In genomic region chr17:75346906-75347305, GRCh38 we compare ENCODE assay signal across 1 cellular context.
TF ChIP-seq lines count a peak whose summit lies in the region.

No MANE protein-coding gene starts in this region.

TF ChIP-seq in H1, 55 proteins besides CTCF, POLR2A, EP300 and RAD21:
- TF ChIP-seq SIN3A (conservative IDR thresholded peaks at IDR 0.05 in 1 of 2, IDR thresholded peaks at IDR 0.05 in 1 of 2; ENCODE audit: low read depth in 1 of 2, low read length in 2 of 2) (peak in 1 of 2 experiments; percentile 58; a peak in 1 of 4 replicates), ASH2L (IDR thresholded peaks at IDR 0.05; ENCODE audit: low read length) (peak; percentile 32), JUND (IDR thresholded peaks at IDR 0.05; ENCODE audit: low read length) (no peak), SIX5 (IDR thresholded peaks at IDR 0.05; ENCODE audit: low read depth, low read length) (no peak), EGR1 (IDR thresholded peaks at IDR 0.05; ENCODE audit: borderline replicate concordance, low read depth, low read length) (0 out of 2 replicates have a peak, but pooled peaks have one; percentile 26), CHD2 (IDR thresholded peaks at IDR 0.05; ENCODE audit: low read length) (no peak)
